ENCODE assay signal across 26 cellular contexts in the genomic region with DNA sequence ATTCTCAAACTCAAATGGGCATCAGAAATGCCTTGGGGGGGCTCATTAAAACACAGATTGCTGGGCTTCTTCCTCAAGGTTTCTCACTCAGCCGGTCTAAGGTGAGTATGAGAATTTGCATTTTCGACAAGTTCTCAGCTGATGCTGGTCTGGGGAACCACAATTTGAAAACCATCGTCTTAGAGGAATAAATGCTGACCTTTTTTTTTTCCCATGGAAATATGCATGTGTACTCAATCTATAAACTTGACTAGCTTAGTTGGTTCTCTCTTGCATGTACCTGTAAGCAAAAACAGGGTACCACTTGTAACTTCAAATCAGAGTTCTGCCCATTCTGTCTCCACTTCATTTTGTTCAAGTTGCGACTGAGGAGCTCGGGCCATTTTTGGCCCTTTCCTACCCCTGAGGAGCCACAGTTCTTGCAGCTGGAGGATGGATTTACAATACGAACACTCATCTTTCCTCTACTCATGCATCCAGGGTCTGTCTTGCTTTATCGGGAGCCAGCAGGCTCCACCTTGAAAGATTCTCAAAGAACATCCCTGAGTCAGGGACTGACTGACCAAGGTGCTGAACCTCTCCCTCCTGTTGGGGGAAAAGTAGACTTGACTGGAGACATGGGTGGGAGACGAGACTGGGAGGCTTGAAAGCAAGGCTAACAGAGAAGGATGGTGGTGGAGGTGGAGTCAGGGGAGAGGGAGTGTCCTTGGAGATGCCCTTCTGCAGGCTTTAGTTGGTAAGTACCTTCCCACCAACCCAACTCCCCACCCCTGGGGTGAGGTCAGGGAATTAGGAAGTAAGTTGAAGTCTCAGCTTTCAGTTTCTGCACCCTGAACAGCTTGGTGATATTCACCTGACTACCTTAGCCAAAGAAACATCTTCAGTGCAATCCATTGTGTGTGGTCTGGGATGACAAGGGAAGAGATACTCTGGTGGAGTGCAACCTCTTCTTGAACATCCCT. TPM values are rescaled to one million over a fixed set of nuclear protein-coding genes. Genes with fewer than 3 reads are reported as not detected.
"Had no signal": no experiment of that assay in that cellular context is flagged by ENCODE, and none has a peak within 500 bp of the region (broad histone marks: within the 10 kb centered on the region; RNA-seq: fewer than 3 reads in every experiment).

No MANE protein-coding gene starts in this region.

- H3K27me3 ChIP-seq: adrenal gland had no signal

- H3K9me3 ChIP-seq: adrenal gland had no signal

- H3K36me3 ChIP-seq: adrenal gland, WERI-Rb-1 had no signal

- H3K27ac ChIP-seq: adrenal gland, coronary artery, SK-N-MC, WERI-Rb-1 had no signal

- DNase-seq: activated CD4-positive, alpha-beta T cell treated with anti-CD3 and anti-CD28 coated beads for 36 hours; activated CD8-positive, alpha-beta memory T cell treated with anti-CD3 and anti-CD28 coated beads, Interleukin-2, amount 50 U/mL, for 48 hours; activated CD8-positive, alpha-beta T cell treated with anti-CD3 and anti-CD28 coated beads, Interleukin-2, amount 10 ng/mL, durations not matched to agents 7 days and 5 days; activated naive CD4-positive, alpha-beta T cell treated with anti-CD3 and anti-CD28 coated beads, Interleukin-2, amount 50 U/mL, for 16 hours; activated naive CD8-positive, alpha-beta T cell treated with anti-CD3 and anti-CD28 coated beads, Interleukin-2, amount 10 ng/mL, durations not matched to agents 7 days and 5 days; activated T-cell treated with anti-CD3 and anti-CD28 coated beads, Interleukin-2, amount 50 U/mL, for 1 hour; adrenal gland; anterior cingulate cortex; NCI-H1105 treated with DMSO at 0.1 percent for 48 hours; NCI-H146; NCI-H187 treated with DMSO at 0.1 percent for 48 hours; NCI-H2081 treated with DMSO at 0.1 percent for 48 hours; NCI-H446; NCI-H524; NCI-H774; T-cell; T-helper 2 cell; T1000; WERI-Rb-1 had no signal

- ATAC-seq: activated CD4-positive, alpha-beta T cell treated with anti-CD3 and anti-CD28 coated beads for 36 hours; activated CD8-positive, alpha-beta T cell treated with anti-CD3 and anti-CD28 coated beads, Interleukin-2, amount 10 ng/mL, durations not matched to agents 7 days and 5 days; Right ventricle myocardium inferior; T-cell had no signal

- H3K4me3 ChIP-seq: adrenal gland, coronary artery, SK-N-MC had no signal

RNA-seq across cellular contexts. Expression of gene FRMPD2, which starts 28.3 kb away (rescaled TPM):
- total RNA-seq: activated CD4-positive, alpha-beta T cell treated with anti-CD3 and anti-CD28 coated beads for 36 hours; activated CD8-positive, alpha-beta T cell treated with anti-CD3 and anti-CD28 coated beads, Interleukin-2, amount 10 ng/mL, durations not matched to agents 7 days and 5 days; activated naive CD8-positive, alpha-beta T cell treated with anti-CD3 and anti-CD28 coated beads, Interleukin-2, amount 10 ng/mL, durations not matched to agents 7 days and 5 days; cardiac septum; chondrocyte; OCI-LY7; Right ventricle myocardium inferior; RPMI7951 had no signal
- polyA plus RNA-seq: adrenal gland had no signal
